8 cellular contexts compared by ENCODE assay signal in genomic region chr2:156399224-156399949, GRCh38. TPM values are rescaled to one million over a fixed set of nuclear protein-coding genes. Genes with fewer than 3 reads are reported as not detected.
DNase-seq lines count a peak whose midpoint lies in the region; ATAC-seq, FAIRE-seq and TF ChIP-seq lines count a peak whose summit lies in the region.

No MANE protein-coding gene starts in this region.

- H2AFZ ChIP-seq in keratinocyte (ENCODE audit: control insufficient read depth, low read length), result peak overlapping the region; percentile 92

- no peaks in the 10 kb centered on the region for H3K79me2 ChIP-seq in keratinocyte (ENCODE audit: control insufficient read depth, insufficient read depth, low read length)

- TF ChIP-seq POLR2A in GM12891 (IDR thresholded peaks at IDR 0.05; ENCODE audit: low read depth, low read length) (no peak), suprapubic skin (IDR thresholded peaks at IDR 0.05) (no peak)

- no peak for TF ChIP-seq EP300 in suprapubic skin (IDR thresholded peaks at IDR 0.05)

- no peak for DNase-seq in GM12891 (ENCODE audit: insufficient read length, low spot score)
- DNase-seq in LNCaP clone FGC (ENCODE audit: low read depth), result no peak
- peak; percentile 72 for DNase-seq in amniotic epithelial cell (ENCODE audit: low read depth)
- no peak for DNase-seq in keratinocyte (ENCODE audit: low read depth, low spot score)
- DNase-seq in suprapubic skin (ENCODE audit: low spot score in 2 of 2), result no peak
- no peak for DNase-seq in pons (ENCODE audit: low spot score)

- H3K9ac ChIP-seq in keratinocyte (ENCODE audit: control insufficient read depth, extremely low read depth, insufficient read depth, low read length), result peak overlapping the region; percentile 78

- no peaks in the 10 kb centered on the region for H3K27me3 ChIP-seq in keratinocyte (ENCODE audit: control insufficient read depth, extremely low read depth, insufficient read depth, low read length)
- H3K27me3 ChIP-seq in suprapubic skin, result no peaks in the 10 kb centered on the region

- peak overlapping the region; percentile 73 for H3K27ac ChIP-seq in keratinocyte (ENCODE audit: control insufficient read depth, insufficient read depth, low read length)
- H3K27ac ChIP-seq in suprapubic skin, result peak overlapping the region; percentile 92

- FAIRE-seq in GM12891 (lab: Jason Lieb, UNC), result peak; percentile 28
- peak; percentile 23 for FAIRE-seq in keratinocyte (lab: Jason Lieb, UNC)

- ATAC-seq in HG02798 (IDR thresholded peaks at IDR 0.05; ENCODE audit: poor library complexity, unreplicated experiment) (no peak), HG03175 (IDR thresholded peaks at IDR 0.05; ENCODE audit: unreplicated experiment) (no peak)

- 59% methylated on average over 10 of the region's 10 CpGs for WGBS in suprapubic skin

- H4K20me1 ChIP-seq in keratinocyte (ENCODE audit: control insufficient read depth, extremely low read depth, insufficient read depth, low read length), result no peaks in the 10 kb centered on the region

- TF ChIP-seq CTCF in LNCaP clone FGC (IDR thresholded peaks at IDR 0.05; ENCODE audit: control insufficient read depth, extremely low read depth, insufficient read depth) (no peak), keratinocyte (optimal IDR thresholded peaks at IDR 0.05 in 1 of 3, IDR thresholded peaks at IDR 0.05 in 1 of 3, conservative IDR thresholded peaks at IDR 0.05 in 1 of 3; ENCODE audit: extremely low read depth in 1 of 3, insufficient read depth in 2 of 3, low read length in 3 of 3) (no peak), suprapubic skin (IDR thresholded peaks at IDR 0.05) (no peak)

- no peaks in the 10 kb centered on the region for H3K9me1 ChIP-seq in keratinocyte (ENCODE audit: control insufficient read depth, extremely low read depth, insufficient read depth, low read length)

- H3K36me3 ChIP-seq in keratinocyte (ENCODE audit: control insufficient read depth in 2 of 2, extremely low read depth in 1 of 2, insufficient read depth in 2 of 2, low read length in 2 of 2) (no peaks in the 10 kb centered on the region), suprapubic skin (no peaks in the 10 kb centered on the region)

- H3K4me3 ChIP-seq in LNCaP clone FGC (ENCODE audit: low read depth, low read length), result peak overlapping the region; percentile 50
- H3K4me3 ChIP-seq in keratinocyte (ENCODE audit: control insufficient read depth in 2 of 3, extremely low read depth in 1 of 3, insufficient read depth in 2 of 3, low read depth in 1 of 3, low read length in 3 of 3), result peak overlapping the region; percentile 56 to 86 (median 85)
- peak overlapping the region; percentile 92 for H3K4me3 ChIP-seq in suprapubic skin

- H3K9me3 ChIP-seq in keratinocyte (ENCODE audit: control insufficient read depth, low read depth, low read length) (no peaks in the 10 kb centered on the region), suprapubic skin (no peaks in the 10 kb centered on the region)

- dilution Hi-C loops in keratinocyte (cut with MboI; ENCODE audit: extremely low pct_ligation_motif_present, low sequenced_read_pairs), result no loop called here

- H3K4me1 ChIP-seq in keratinocyte (ENCODE audit: control insufficient read depth, extremely low read depth, insufficient read depth, low read length), result peaks cover 8% of the 10 kb centered on the region
- H3K4me1 ChIP-seq in suprapubic skin, result peaks cover 15% of the 10 kb centered on the region

- H3K4me2 ChIP-seq in keratinocyte (ENCODE audit: control insufficient read depth, extremely low read depth, insufficient read depth, low read depth, low read length), result peak overlapping the region; percentile 85

TF ChIP-seq in GM12891, 5 proteins besides CTCF, POLR2A, EP300 and RAD21:
- no peak for TF ChIP-seq POLR2AphosphoS5 (IDR thresholded peaks at IDR 0.05; ENCODE audit: low read depth, low read length)
- no peak for TF ChIP-seq SPI1 (IDR thresholded peaks at IDR 0.05; ENCODE audit: low read depth, low read length)
- no peak for TF ChIP-seq POU2F2 (IDR thresholded peaks at IDR 0.05; ENCODE audit: low read depth, low read length)
- no peak for TF ChIP-seq TAF1 (IDR thresholded peaks at IDR 0.05; ENCODE audit: low read depth, low read length)
- TF ChIP-seq PAX5 (IDR thresholded peaks at IDR 0.05; ENCODE audit: insufficient read depth, low read length, severe bottlenecking), result no peak

RNA-seq across cellular contexts. Expression of gene GPD2, which starts 36.8 kb away (rescaled TPM):
- polyA plus RNA-seq in GM12891 (2012; ENCODE audit: low read depth, missing spikeins), result 11.6 TPM
- 16.3 to 27.6 TPM (median 18.3 TPM) in 3 replicates for polyA plus RNA-seq in keratinocyte
- 30.8 TPM for polyA plus RNA-seq in keratinocyte (2011; ENCODE audit: low read depth)
- polyA plus RNA-seq in keratinocyte (2011; cell fraction: cytosol; rRNA removed), result 11.1 and 14.2 TPM in 2 replicates
- 21.7 and 34.2 TPM in 2 replicates for polyA plus RNA-seq in keratinocyte (2011; cell fraction: nucleus; rRNA removed)
- polyA plus RNA-seq in keratinocyte (2012; ENCODE audit: low replicate concordance), result 11.5 and 27.7 TPM in 2 replicates
- 30.6 to 87.4 TPM (median 49.5 TPM) in 3 replicates for polyA minus RNA-seq in keratinocyte
- polyA minus RNA-seq in keratinocyte (2011; cell fraction: cytosol; rRNA and poly(A)+ RNA removed), result 26.9 TPM
- 45.5 and 76.5 TPM in 2 replicates for polyA minus RNA-seq in keratinocyte (2011; cell fraction: nucleus; rRNA and poly(A)+ RNA removed)
- 10 to 100 TPM; 34.7 to 77.5 (median 50.3) TPM for total RNA-seq in suprapubic skin
